1 cellular context compared by ENCODE assay signal in genomic region chr4:3300882-3301281, GRCh38. TPM values are rescaled to one million over a fixed set of nuclear protein-coding genes. Genes with fewer than 3 reads are reported as not detected.
"Had no signal": no experiment of that assay in that cellular context is flagged by ENCODE, and none has a peak within 500 bp of the region (broad histone marks: within the 10 kb centered on the region; RNA-seq: fewer than 3 reads in every experiment).

No MANE protein-coding gene starts in this region.

RNA-seq across cellular contexts. Expression of gene MSANTD1, which starts 51.9 kb away (rescaled TPM):
- total RNA-seq: ascending aorta had no signal
